Comparison of ENCODE assay signal across 12 cellular contexts in genomic region chr18:21115519-21116411, GRCh38. TPM values are rescaled to one million over a fixed set of nuclear protein-coding genes. Genes with fewer than 3 reads are reported as not detected.
DNase-seq lines count a peak whose midpoint lies in the region; ATAC-seq and TF ChIP-seq lines count a peak whose summit lies in the region.
"Had no signal": no experiment of that assay in that cellular context is flagged by ENCODE, and none has a peak within 500 bp of the region (broad histone marks: within the 10 kb centered on the region; RNA-seq: fewer than 3 reads in every experiment).

No MANE protein-coding gene starts in this region.

- 73 to 78% methylated on average over 7 of the region's 7 CpGs for WGBS in tibial nerve, 2 donors

- H3K27ac ChIP-seq in SK-N-MC (peak overlapping the region; percentile 37; the same call in 1 of the 2 replicates), tibial nerve (peak overlapping the region in 3 of 4 donors; percentile 2 to 66 (median 51))

- no peak overlapping the region for H3K9ac ChIP-seq in SK-N-MC (ENCODE audit: insufficient read length)

- H3K4me3 Mint-ChIP-seq in T-helper 2 cell treated with Interferon-gamma antibody and Interleukin-4, amounts not matched to agents 5 μg/mL and 100 μg/mL, for 36 hours: no peak overlapping the region

- H3K9me3 ChIP-seq in SK-N-MC (ENCODE audit: low read depth, low read length) (no peaks in the 10 kb centered on the region), tibial nerve (no peaks in the 10 kb centered on the region)
- H3K9me3 ChIP-seq: upper lobe of left lung had no signal

- DNase-seq in SIG-M5 treated with dmso at 0.1 percent for 504 hours (lab: John Stamatoyannopoulos, UW; ENCODE audit: unreplicated experiment) (peak; percentile 37), SIG-M5 (lab: John Stamatoyannopoulos, UW) (no peak), SK-N-MC (ENCODE audit: low read depth, low spot score) (no peak), fibroblast of the aortic adventitia (ENCODE audit: low read depth) (peak; percentile 73), tibial nerve (ENCODE audit: low spot score in 2 of 2) (no peak), NCI-H1092 treated with DMSO at 0.1 percent for 48 hours (lab: John Stamatoyannopoulos, UW) (no peak)
- no peak for DNase-seq in T-helper 2 cell treated with Interferon-gamma antibody and Interleukin-4, amounts not matched to agents 5 μg/mL and 100 μg/mL, for 36 hours (ENCODE audit: low spot score)
- DNase-seq: 8988T, head of caudate nucleus, NCI-H1436 treated with DMSO at 0.1 percent for 48 hours, upper lobe of left lung had no signal

- peaks cover 10% of the 10 kb centered on the region for H3K27me3 Mint-ChIP-seq in T-helper 2 cell treated with Interferon-gamma antibody and Interleukin-4, amounts not matched to agents 5 μg/mL and 100 μg/mL, for 36 hours (ENCODE audit: low read depth)

- H3K27me3 ChIP-seq in tibial nerve: no peaks in the 10 kb centered on the region
- H3K27me3 ChIP-seq: upper lobe of left lung had no signal

- TF ChIP-seq EP300 in tibial nerve (IDR thresholded peaks at IDR 0.05): no peak

- H3K4me3 ChIP-seq in SK-N-MC: no peak overlapping the region
- H3K4me3 ChIP-seq in fibroblast of the aortic adventitia (ENCODE audit: low read depth, low read length): no peak overlapping the region
- no peak overlapping the region for H3K4me3 ChIP-seq in tibial nerve
- H3K4me3 ChIP-seq: upper lobe of left lung had no signal

- H3K36me3 ChIP-seq in SK-N-MC (ENCODE audit: insufficient read depth, low read length): no peaks in the 10 kb centered on the region
- no peaks in the 10 kb centered on the region for H3K36me3 ChIP-seq in tibial nerve
- H3K36me3 ChIP-seq: upper lobe of left lung had no signal

- no peak for ATAC-seq in GM21576 (IDR thresholded peaks at IDR 0.05; ENCODE audit: unreplicated experiment)

- H3K27ac Mint-ChIP-seq in T-helper 2 cell treated with Interferon-gamma antibody and Interleukin-4, amounts not matched to agents 5 μg/mL and 100 μg/mL, for 36 hours: no peak overlapping the region

- no peaks in the 10 kb centered on the region for H3K9me3 Mint-ChIP-seq in T-helper 2 cell treated with Interferon-gamma antibody and Interleukin-4, amounts not matched to agents 5 μg/mL and 100 μg/mL, for 36 hours

- TF ChIP-seq CTCF in fibroblast of the aortic adventitia (IDR thresholded peaks at IDR 0.05; ENCODE audit: insufficient read depth, low read length) (peak; percentile 12), tibial nerve (IDR thresholded peaks at IDR 0.05) (no peak)

- peaks cover 0 to 38% (median 2%) of the 10 kb centered on the region in 4 donors for H3K4me1 ChIP-seq in tibial nerve

- peaks cover 5% of the 10 kb centered on the region for H3K4me1 Mint-ChIP-seq in T-helper 2 cell treated with Interferon-gamma antibody and Interleukin-4, amounts not matched to agents 5 μg/mL and 100 μg/mL, for 36 hours (ENCODE audit: low read depth)

- H3K36me3 Mint-ChIP-seq in T-helper 2 cell treated with Interferon-gamma antibody and Interleukin-4, amounts not matched to agents 5 μg/mL and 100 μg/mL, for 36 hours (ENCODE audit: low read depth): peaks cover under 1% of the 10 kb centered on the region

- TF ChIP-seq POLR2A in tibial nerve (IDR thresholded peaks at IDR 0.05): no peak

RNA-seq across cellular contexts. Expression of gene ROCK1, which starts 4.2 kb away (rescaled TPM):
- 56.4 and 63.2 TPM in 2 replicates for total RNA-seq in fibroblast of the aortic adventitia (ENCODE audit: low replicate concordance)
- 10 to 100 TPM; 78.3 to 94.6 (median 91.4) TPM for total RNA-seq in tibial nerve

Comparison
In these comparisons a context has a peak if more than half of its experiments do, and no peak if none do; other contexts are left out.
1. DNase-seq: peak in SIG-M5 treated with dmso at 0.1 percent for 504 hours (single experiment) and fibroblast of the aortic adventitia (single experiment); none in SIG-M5 (single experiment), SK-N-MC (single experiment), tibial nerve (0 of 2), NCI-H1092 treated with DMSO at 0.1 percent for 48 hours (single experiment) and T-helper 2 cell treated with Interferon-gamma antibody and Interleukin-4, amounts not matched to agents 5 μg/mL and 100 μg/mL, for 36 hours (single experiment).